ENCODE assay signal across 2 cellular contexts in the genomic region with DNA sequence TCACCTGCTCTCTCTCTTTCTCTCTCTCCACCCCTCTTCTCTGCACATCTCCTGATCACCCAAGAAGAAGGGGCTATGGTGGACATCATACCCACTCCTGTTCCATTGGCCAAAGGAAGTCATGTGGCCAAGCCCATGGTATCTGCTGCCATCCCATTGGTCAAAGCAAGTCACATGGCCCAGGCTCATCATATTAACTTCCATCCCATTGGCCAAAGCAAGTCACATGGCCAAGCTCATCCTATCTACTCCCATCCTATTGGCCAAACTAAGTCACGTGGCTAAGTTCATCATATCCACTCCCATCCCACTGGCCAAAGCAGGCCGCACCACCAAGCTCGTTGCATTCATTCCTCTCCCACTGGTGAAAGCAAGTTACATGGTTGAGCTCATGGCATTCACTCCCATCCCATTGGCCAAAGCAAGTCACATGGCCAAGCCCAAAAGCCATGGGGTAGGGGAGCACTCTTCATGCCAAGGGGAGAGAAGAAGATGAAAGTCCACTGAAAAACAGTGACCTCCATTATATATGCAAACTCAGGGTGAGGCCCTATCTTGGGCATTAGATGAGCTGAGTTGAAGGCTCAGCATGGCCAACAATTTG.
A peak's percentile ranks its signal among the peaks of the same experiment; 100 is the strongest.
TF ChIP-seq lines count a peak whose summit lies in the region.

No MANE protein-coding gene starts in this region.

TF ChIP-seq in HepG2, 621 proteins besides CTCF, POLR2A, EP300 and RAD21:
- TF ChIP-seq RAD51 (IDR thresholded peaks at IDR 0.05; ENCODE audit: borderline replicate concordance) (peak; percentile 66), NFYC (CRISPR knock-in tag; IDR thresholded peaks at IDR 0.05) (peak; percentile 58), MNT (IDR thresholded peaks at IDR 0.05) (peak; percentile 89), ZNF543 (CRISPR knock-in tag; IDR thresholded peaks at IDR 0.05) (no peak), NFYB (CRISPR knock-in tag; IDR thresholded peaks at IDR 0.05) (peak; percentile 49; the same call in 1 of the 2 replicates), ZNF891 (CRISPR knock-in tag; IDR thresholded peaks at IDR 0.05) (no peak)
- TF ChIP-seq, protein P1, sequence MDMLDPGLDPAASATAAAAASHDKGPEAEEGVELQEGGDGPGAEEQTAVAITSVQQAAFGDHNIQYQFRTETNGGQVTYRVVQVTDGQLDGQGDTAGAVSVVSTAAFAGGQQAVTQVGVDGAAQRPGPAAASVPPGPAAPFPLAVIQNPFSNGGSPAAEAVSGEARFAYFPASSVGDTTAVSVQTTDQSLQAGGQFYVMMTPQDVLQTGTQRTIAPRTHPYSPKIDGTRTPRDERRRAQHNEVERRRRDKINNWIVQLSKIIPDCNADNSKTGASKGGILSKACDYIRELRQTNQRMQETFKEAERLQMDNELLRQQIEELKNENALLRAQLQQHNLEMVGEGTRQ (IDR thresholded peaks at IDR 0.05; ENCODE audit: low read depth, low read length): peak; percentile 64
- TF ChIP-seq, protein P1 (CRISPR knock-in tag; IDR thresholded peaks at IDR 0.05; ENCODE audit: borderline replicate concordance): no peak

TF ChIP-seq in K562, 482 proteins besides CTCF, POLR2A, EP300 and RAD21:
- no peak for TF ChIP-seq ZNF583 (CRISPR knock-in tag; IDR thresholded peaks at IDR 0.05)
- TF ChIP-seq CBFA2T2 (conservative IDR thresholded peaks at IDR 0.05): peak; percentile 75
- no peak for TF ChIP-seq ELF1 (tag; IDR thresholded peaks at IDR 0.05)
- TF ChIP-seq, protein P2, sequence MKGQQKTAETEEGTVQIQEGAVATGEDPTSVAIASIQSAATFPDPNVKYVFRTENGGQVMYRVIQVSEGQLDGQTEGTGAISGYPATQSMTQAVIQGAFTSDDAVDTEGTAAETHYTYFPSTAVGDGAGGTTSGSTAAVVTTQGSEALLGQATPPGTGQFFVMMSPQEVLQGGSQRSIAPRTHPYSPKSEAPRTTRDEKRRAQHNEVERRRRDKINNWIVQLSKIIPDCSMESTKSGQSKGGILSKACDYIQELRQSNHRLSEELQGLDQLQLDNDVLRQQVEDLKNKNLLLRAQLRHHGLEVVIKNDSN (CRISPR knock-in tag; IDR thresholded peaks at IDR 0.05): peak; percentile 94
- no peak for TF ChIP-seq NBN (IDR thresholded peaks at IDR 0.05; ENCODE audit: low read depth)
- TF ChIP-seq MGA (IDR thresholded peaks at IDR 0.05): no peak
- TF ChIP-seq NR3C1 (CRISPR knock-in tag; IDR thresholded peaks at IDR 0.05): no peak
- TF ChIP-seq E2F3 (CRISPR knock-in tag; IDR thresholded peaks at IDR 0.05): no peak
- TF ChIP-seq HCFC1 (IDR thresholded peaks at IDR 0.05; ENCODE audit: low read depth, low read length): no peak
- TF ChIP-seq ZNF316 (IDR thresholded peaks at IDR 0.05): no peak
- TF ChIP-seq, protein P3, sequence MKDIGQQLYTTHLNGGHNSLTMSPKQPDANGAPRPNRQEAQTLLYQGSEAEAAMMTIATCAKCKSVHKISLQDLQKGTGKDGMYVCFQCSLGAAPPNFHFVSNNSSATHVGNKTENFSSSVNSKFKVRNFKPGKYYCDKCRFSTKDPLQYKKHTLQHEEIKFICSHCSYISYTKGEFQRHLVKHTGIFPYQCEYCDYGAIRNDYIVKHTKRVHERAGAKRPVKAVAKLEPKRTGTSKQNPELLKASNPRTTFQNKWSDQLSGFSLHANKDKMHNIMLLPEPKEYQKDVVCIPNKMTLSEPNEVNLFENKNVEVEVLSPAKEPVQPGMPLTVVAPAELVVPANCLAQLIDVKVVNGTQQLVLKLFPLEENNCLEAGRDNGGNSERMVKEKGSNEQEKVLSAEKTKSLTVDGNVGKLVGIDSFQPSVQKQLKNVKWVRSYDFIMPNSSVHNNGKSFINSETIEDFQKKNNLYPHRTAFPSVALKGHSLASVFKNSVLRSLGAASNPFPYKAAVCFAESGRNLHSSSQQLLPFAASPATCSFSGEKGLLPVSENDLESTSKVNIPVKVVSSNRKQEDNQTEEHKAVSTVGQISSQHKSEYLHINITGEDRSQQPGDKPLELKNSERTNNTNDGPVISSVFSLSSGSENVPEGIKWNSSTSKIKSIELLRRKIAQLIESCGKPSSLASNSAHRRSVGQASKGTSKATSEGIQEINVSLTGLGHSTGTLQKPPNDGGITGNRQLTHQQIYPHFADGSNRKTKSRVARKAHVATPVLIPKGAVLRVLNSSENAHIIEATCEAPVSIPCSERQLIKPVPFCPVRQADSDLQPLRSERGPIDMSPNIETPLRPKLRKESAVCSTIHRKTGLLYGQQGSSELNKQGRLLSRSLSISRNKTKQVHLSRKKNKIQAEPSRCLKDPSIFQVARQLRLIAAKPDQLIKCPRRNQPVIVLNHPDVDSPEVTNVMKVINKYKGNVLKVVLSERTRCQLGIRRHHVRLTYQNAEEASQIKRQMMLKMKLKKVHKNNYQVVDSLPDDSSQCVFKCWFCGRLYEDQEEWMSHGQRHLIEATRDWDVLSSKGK (CRISPR knock-in tag; IDR thresholded peaks at IDR 0.05): no peak
- 0 out of 2 replicates have a peak, but pooled peaks have one; percentile 22 for TF ChIP-seq TOE1 (IDR thresholded peaks at IDR 0.05; ENCODE audit: borderline replicate concordance)
- no peak for TF ChIP-seq TOE1 (CRISPR knock-in tag; IDR thresholded peaks at IDR 0.05; ENCODE audit: borderline replicate concordance, low read depth)
- TF ChIP-seq TFE3 (CRISPR knock-in tag; IDR thresholded peaks at IDR 0.05): peak; percentile 3; the same call in 1 of the 2 replicates
- TF ChIP-seq, protein P1 (CRISPR knock-in tag; IDR thresholded peaks at IDR 0.05): peak; percentile 89
- TF ChIP-seq BDP1 (IDR thresholded peaks at IDR 0.05; ENCODE audit: insufficient read depth, insufficient read length): no peak
- TF ChIP-seq, protein P4, sequence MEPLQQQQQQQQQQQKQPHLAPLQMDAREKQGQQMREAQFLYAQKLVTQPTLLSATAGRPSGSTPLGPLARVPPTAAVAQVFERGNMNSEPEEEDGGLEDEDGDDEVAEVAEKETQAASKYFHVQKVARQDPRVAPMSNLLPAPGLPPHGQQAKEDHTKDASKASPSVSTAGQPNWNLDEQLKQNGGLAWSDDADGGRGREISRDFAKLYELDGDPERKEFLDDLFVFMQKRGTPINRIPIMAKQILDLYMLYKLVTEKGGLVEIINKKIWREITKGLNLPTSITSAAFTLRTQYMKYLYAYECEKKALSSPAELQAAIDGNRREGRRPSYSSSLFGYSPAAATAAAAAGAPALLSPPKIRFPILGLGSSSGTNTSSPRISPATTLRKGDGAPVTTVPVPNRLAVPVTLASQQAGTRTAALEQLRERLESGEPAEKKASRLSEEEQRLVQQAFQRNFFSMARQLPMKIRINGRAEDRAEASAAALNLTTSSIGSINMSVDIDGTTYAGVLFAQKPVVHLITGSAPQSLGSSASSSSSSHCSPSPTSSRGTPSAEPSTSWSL (CRISPR knock-in tag; IDR thresholded peaks at IDR 0.05; ENCODE audit: borderline replicate concordance): no peak
- peak; percentile 95 for TF ChIP-seq RAD51 (IDR thresholded peaks at IDR 0.05; ENCODE audit: borderline replicate concordance, low read depth)
- TF ChIP-seq ZNF778 (CRISPR knock-in tag; IDR thresholded peaks at IDR 0.05): no peak
- TF ChIP-seq FOS (IDR thresholded peaks at IDR 0.05; ENCODE audit: extremely low read depth, insufficient read length): peak; percentile 52
- no peak for TF ChIP-seq MEIS2 (IDR thresholded peaks at IDR 0.05; ENCODE audit: partially characterized antibody)
- no peak for TF ChIP-seq ZNF507 (tag; conservative IDR thresholded peaks at IDR 0.05)
